ENCODE assay signal across 8 cellular contexts in genomic region chr1:159211331-159212136, GRCh38. TPM values are rescaled to one million over a fixed set of nuclear protein-coding genes. Genes with fewer than 3 reads are reported as not detected.
A peak's percentile ranks its signal among the peaks of the same experiment; 100 is the strongest.
DNase-seq lines count a peak whose midpoint lies in the region; ATAC-seq, FAIRE-seq and TF ChIP-seq lines count a peak whose summit lies in the region.

No MANE protein-coding gene starts in this region.

- peak; percentile 80 for TF ChIP-seq CTCF in AG09319 (IDR thresholded peaks at IDR 0.05; ENCODE audit: low read depth, low read length)
- TF ChIP-seq CTCF in heart right ventricle (IDR thresholded peaks at IDR 0.05): peak; percentile 55 to 84 (median 73)

- H3K36me3 ChIP-seq in heart right ventricle: no peaks in the 10 kb centered on the region

- 25 to 28% methylated on average over 11 of the region's 11 CpGs for WGBS in heart right ventricle, 2 donors

- no peaks in the 10 kb centered on the region for H3K36me3 Mint-ChIP-seq in activated T-cell treated with anti-CD3 and anti-CD28 coated beads, Interleukin-2, amount 50 U/mL, for 72 hours (ENCODE audit: insufficient read depth in 2 of 2)

- no peak overlapping the region for H3K27ac Mint-ChIP-seq in activated T-cell treated with anti-CD3 and anti-CD28 coated beads, Interleukin-2, amount 50 U/mL, for 72 hours

- FAIRE-seq in GM12891 (lab: Jason Lieb, UNC): peak; percentile 59

- H3K4me1 Mint-ChIP-seq in activated T-cell treated with anti-CD3 and anti-CD28 coated beads, Interleukin-2, amount 50 U/mL, for 72 hours (ENCODE audit: low read depth): peaks cover 14% of the 10 kb centered on the region

- ATAC-seq in activated T-cell treated with anti-CD3 and anti-CD28 coated beads, Interleukin-2, amount 50 U/mL, for 72 hours (replicated peaks in 1 of 2): no peak
- ATAC-seq in heart right ventricle (peak in 6 of 8 donors; percentile 12 to 53 (median 37)), GM21737 (IDR thresholded peaks at IDR 0.05; ENCODE audit: unreplicated experiment) (no peak), GM18505 (IDR thresholded peaks at IDR 0.05; ENCODE audit: unreplicated experiment) (no peak)

- intact Hi-C loops in heart right ventricle (cut with DNase I): loop anchor here in 7 of 10 donors (1.0 to 10.0 kb wide), 7 partner anchors 49 to 683 kb away; no protein-coding TSS in a partner anchor

- no peak overlapping the region for H3K4me3 ChIP-seq in heart right ventricle

- H3K4me1 ChIP-seq in heart right ventricle: peaks cover 0 to 14% (median 8%) of the 10 kb centered on the region in 9 donors

- DNase-seq in AG09319 (ENCODE audit: extremely low read depth, low read depth): no peak
- no peak for DNase-seq in GM12891 (ENCODE audit: insufficient read length, low spot score)
- peak; percentile 81 for DNase-seq in NCI-H82 (lab: John Stamatoyannopoulos, UW)
- peak; percentile 56 to 69 for DNase-seq in activated T-cell treated with anti-CD3 and anti-CD28 coated beads, Interleukin-2, amount 50 U/mL, for 72 hours
- peak in 1 of 2 donors; percentile 23 for DNase-seq in heart right ventricle
- peak; percentile 16 to 55 for DNase-seq in stimulated activated CD4-positive, alpha-beta T cell treated with anti-CD3 and anti-CD28 coated beads, Interleukin-12 subunit alpha, Interleukin-12 subunit beta, amount 100 ng/mL, for 24 hours (ENCODE audit: low read depth in 2 of 2)

- peaks cover 65% of the 10 kb centered on the region for H3K27me3 Mint-ChIP-seq in activated T-cell treated with anti-CD3 and anti-CD28 coated beads, Interleukin-2, amount 50 U/mL, for 72 hours (ENCODE audit: low read depth)

- no peaks in the 10 kb centered on the region for H3K9me3 Mint-ChIP-seq in activated T-cell treated with anti-CD3 and anti-CD28 coated beads, Interleukin-2, amount 50 U/mL, for 72 hours

- H3K27me3 ChIP-seq in heart right ventricle: peaks cover 0 to 77% (median 53%) of the 10 kb centered on the region in 7 donors

- TF ChIP-seq POLR2A in GM12891 (IDR thresholded peaks at IDR 0.05; ENCODE audit: low read depth, low read length) (no peak), GM18505 (IDR thresholded peaks at IDR 0.05; ENCODE audit: borderline replicate concordance, extremely low read depth, insufficient read depth, insufficient read length) (no peak)

- no peaks in the 10 kb centered on the region for H3K9me3 ChIP-seq in heart right ventricle

- H3K4me3 Mint-ChIP-seq in activated T-cell treated with anti-CD3 and anti-CD28 coated beads, Interleukin-2, amount 50 U/mL, for 72 hours: peak overlapping the region in 1 of 2 donors; percentile 36

- no peak overlapping the region for H3K27ac ChIP-seq in heart right ventricle

TF ChIP-seq in GM12891, 5 proteins besides CTCF, POLR2A, EP300 and RAD21:
- no peak for TF ChIP-seq POU2F2 (IDR thresholded peaks at IDR 0.05; ENCODE audit: low read depth, low read length)
- TF ChIP-seq TAF1 (IDR thresholded peaks at IDR 0.05; ENCODE audit: low read depth, low read length): no peak
- no peak for TF ChIP-seq SPI1 (IDR thresholded peaks at IDR 0.05; ENCODE audit: low read depth, low read length)
- TF ChIP-seq PAX5 (IDR thresholded peaks at IDR 0.05; ENCODE audit: insufficient read depth, low read length, severe bottlenecking): no peak
- TF ChIP-seq POLR2AphosphoS5 (IDR thresholded peaks at IDR 0.05; ENCODE audit: low read depth, low read length): no peak

RNA-seq across cellular contexts. Expression of gene ACKR1, which starts 6.9 kb away (rescaled TPM):
- polyA plus RNA-seq in GM12891 (2012; ENCODE audit: low read depth, missing spikeins): 1.3 TPM
- not detected for total RNA-seq in activated T-cell treated with anti-CD3 and anti-CD28 coated beads, Interleukin-2, amount 50 U/mL, for 72 hours
- 10 to 100 TPM in 7 of 10 donors, 1 to 10 TPM in 3; 5.0 to 31.4 (median 11.8) TPM for total RNA-seq in heart right ventricle
- 10 to 100 TPM; 25.9 to 45.6 TPM for polyA plus RNA-seq in heart right ventricle

RNA-seq across cellular contexts. Expression of gene CADM3, which starts 40.1 kb away (rescaled TPM):
- 0.35 TPM for polyA plus RNA-seq in GM12891 (2012; ENCODE audit: low read depth, missing spikeins)
- total RNA-seq in activated T-cell treated with anti-CD3 and anti-CD28 coated beads, Interleukin-2, amount 50 U/mL, for 72 hours: not detected
- total RNA-seq in heart right ventricle: 1 to 10 TPM in 7 of 10 donors, under 1 TPM in 3; 0.81 to 3.6 (median 1.9) TPM
- 1 to 10 TPM; 2.9 to 4.3 TPM for polyA plus RNA-seq in heart right ventricle

Comparison
In these comparisons a context has a peak if more than half of its experiments do, and no peak if none do; other contexts are left out.
1. DNase-seq: peak in NCI-H82 (single experiment), activated T-cell treated with anti-CD3 and anti-CD28 coated beads, Interleukin-2, amount 50 U/mL, for 72 hours (2 of 2) and stimulated activated CD4-positive, alpha-beta T cell treated with anti-CD3 and anti-CD28 coated beads, Interleukin-12 subunit alpha, Interleukin-12 subunit beta, amount 100 ng/mL, for 24 hours (2 of 2); none in AG09319 (single experiment) and GM12891 (single experiment).
2. ATAC-seq: peak in heart right ventricle (6 of 8); none in activated T-cell treated with anti-CD3 and anti-CD28 coated beads, Interleukin-2, amount 50 U/mL, for 72 hours (0 of 2), GM21737 (single experiment) and GM18505 (single experiment).
3. RNA of gene ACKR1, which starts 6.9 kb away (total RNA-seq): 5.0 to 31.4 TPM in heart right ventricle; not detected in activated T-cell treated with anti-CD3 and anti-CD28 coated beads, Interleukin-2, amount 50 U/mL, for 72 hours; every median in the first group is over 4 times any median in the second.